In the genomic region with DNA sequence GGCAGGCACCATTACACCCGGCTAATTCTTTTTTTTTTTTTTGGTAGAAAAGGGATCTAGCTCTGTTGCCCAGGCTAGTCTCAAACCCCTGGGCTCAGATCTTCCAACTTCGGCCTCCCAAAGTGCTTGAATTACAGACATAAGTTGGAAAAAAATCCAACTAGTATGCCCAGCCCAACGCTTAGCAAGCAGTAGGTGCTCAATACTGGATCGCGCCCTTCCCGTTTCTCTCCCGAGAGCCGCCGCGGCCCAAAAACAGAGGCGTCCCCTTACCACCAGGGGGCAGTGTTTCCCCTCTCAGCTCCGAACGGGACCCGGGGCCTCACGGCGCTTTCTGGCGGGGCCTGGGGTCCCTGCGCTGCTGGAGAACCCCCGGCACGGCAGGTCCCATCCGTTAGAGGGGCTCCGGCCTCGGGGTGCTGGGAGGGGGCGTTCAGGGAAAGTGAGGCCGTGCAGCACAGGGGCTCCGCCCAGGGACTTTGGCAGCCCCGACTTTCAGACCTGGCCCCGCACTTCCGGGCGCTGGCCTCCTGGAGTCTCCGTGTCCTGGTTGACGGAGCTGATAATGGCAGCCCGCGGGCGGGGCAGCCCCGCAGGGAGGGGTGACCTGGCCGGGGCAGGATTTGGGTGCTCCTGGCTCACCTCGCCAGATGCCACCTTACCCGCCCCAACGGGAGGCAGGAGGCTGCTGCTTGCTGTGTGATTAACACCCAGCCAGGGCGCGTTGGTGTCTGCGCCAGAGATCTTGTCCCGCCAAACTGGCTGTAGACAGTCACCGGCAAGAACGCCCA, we compare ENCODE assay signal across 1 cellular context.
TF ChIP-seq lines count a peak whose summit lies in the region.

No MANE protein-coding gene starts in this region.

TF ChIP-seq in K562, 482 proteins besides CTCF, POLR2A, EP300 and RAD21 (continued from another document and continues in another):
- TF ChIP-seq, protein P1, sequence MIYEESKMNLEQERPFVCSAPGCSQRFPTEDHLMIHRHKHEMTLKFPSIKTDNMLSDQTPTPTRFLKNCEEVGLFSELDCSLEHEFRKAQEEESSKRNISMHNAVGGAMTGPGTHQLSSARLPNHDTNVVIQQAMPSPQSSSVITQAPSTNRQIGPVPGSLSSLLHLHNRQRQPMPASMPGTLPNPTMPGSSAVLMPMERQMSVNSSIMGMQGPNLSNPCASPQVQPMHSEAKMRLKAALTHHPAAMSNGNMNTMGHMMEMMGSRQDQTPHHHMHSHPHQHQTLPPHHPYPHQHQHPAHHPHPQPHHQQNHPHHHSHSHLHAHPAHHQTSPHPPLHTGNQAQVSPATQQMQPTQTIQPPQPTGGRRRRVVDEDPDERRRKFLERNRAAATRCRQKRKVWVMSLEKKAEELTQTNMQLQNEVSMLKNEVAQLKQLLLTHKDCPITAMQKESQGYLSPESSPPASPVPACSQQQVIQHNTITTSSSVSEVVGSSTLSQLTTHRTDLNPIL (CRISPR knock-in tag; IDR thresholded peaks at IDR 0.05): no peak
- TF ChIP-seq ZBED1 (IDR thresholded peaks at IDR 0.05): no peak
- no peak for TF ChIP-seq RBM15 (IDR thresholded peaks at IDR 0.05; ENCODE audit: insufficient read depth, low read length)
- no peak for TF ChIP-seq TEAD2 (tag; IDR thresholded peaks at IDR 0.05)
- TF ChIP-seq, protein P2, sequence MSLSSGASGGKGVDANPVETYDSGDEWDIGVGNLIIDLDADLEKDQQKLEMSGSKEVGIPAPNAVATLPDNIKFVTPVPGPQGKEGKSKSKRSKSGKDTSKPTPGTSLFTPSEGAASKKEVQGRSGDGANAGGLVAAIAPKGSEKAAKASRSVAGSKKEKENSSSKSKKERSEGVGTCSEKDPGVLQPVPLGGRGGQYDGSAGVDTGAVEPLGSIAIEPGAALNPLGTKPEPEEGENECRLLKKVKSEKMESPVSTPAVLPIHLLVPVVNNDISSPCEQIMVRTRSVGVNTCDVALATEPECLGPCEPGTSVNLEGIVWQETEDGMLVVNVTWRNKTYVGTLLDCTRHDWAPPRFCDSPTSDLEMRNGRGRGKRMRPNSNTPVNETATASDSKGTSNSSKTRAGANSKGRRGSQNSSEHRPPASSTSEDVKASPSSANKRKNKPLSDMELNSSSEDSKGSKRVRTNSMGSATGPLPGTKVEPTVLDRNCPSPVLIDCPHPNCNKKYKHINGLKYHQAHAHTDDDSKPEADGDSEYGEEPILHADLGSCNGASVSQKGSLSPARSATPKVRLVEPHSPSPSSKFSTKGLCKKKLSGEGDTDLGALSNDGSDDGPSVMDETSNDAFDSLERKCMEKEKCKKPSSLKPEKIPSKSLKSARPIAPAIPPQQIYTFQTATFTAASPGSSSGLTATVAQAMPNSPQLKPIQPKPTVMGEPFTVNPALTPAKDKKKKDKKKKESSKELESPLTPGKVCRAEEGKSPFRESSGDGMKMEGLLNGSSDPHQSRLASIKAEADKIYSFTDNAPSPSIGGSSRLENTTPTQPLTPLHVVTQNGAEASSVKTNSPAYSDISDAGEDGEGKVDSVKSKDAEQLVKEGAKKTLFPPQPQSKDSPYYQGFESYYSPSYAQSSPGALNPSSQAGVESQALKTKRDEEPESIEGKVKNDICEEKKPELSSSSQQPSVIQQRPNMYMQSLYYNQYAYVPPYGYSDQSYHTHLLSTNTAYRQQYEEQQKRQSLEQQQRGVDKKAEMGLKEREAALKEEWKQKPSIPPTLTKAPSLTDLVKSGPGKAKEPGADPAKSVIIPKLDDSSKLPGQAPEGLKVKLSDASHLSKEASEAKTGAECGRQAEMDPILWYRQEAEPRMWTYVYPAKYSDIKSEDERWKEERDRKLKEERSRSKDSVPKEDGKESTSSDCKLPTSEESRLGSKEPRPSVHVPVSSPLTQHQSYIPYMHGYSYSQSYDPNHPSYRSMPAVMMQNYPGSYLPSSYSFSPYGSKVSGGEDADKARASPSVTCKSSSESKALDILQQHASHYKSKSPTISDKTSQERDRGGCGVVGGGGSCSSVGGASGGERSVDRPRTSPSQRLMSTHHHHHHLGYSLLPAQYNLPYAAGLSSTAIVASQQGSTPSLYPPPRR (CRISPR knock-in tag; IDR thresholded peaks at IDR 0.05; ENCODE audit: borderline replicate concordance): no peak
- TF ChIP-seq, protein P3, sequence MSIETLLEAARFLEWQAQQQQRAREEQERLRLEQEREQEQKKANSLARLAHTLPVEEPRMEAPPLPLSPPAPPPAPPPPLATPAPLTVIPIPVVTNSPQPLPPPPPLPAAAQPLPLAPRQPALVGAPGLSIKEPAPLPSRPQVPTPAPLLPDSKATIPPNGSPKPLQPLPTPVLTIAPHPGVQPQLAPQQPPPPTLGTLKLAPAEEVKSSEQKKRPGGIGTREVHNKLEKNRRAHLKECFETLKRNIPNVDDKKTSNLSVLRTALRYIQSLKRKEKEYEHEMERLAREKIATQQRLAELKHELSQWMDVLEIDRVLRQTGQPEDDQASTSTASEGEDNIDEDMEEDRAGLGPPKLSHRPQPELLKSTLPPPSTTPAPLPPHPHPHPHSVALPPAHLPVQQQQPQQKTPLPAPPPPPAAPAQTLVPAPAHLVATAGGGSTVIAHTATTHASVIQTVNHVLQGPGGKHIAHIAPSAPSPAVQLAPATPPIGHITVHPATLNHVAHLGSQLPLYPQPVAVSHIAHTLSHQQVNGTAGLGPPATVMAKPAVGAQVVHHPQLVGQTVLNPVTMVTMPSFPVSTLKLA (conservative IDR thresholded peaks at IDR 0.05): no peak
- no peak for TF ChIP-seq ZKSCAN3 (CRISPR knock-in tag; IDR thresholded peaks at IDR 0.05)
- TF ChIP-seq SP1 (CRISPR knock-in tag; IDR thresholded peaks at IDR 0.05): peak; percentile 72
- peak; percentile 97 for TF ChIP-seq HMGN3 (IDR thresholded peaks at IDR 0.05; ENCODE audit: borderline replicate concordance, extremely low read depth, insufficient read length, low read depth, low read length)
- TF ChIP-seq NR3C1 (CRISPR knock-in tag; IDR thresholded peaks at IDR 0.05): no peak
- TF ChIP-seq KLF1 (tag; IDR thresholded peaks at IDR 0.05): peak; percentile 97
- TF ChIP-seq SETDB1 (IDR thresholded peaks at IDR 0.05; ENCODE audit: low read length): no peak
- TF ChIP-seq HDAC3 (IDR thresholded peaks at IDR 0.05; ENCODE audit: borderline replicate concordance, partially characterized antibody): no peak
- no peak for TF ChIP-seq ZNF431 (CRISPR knock-in tag; IDR thresholded peaks at IDR 0.05)
- TF ChIP-seq ZFPM2 (CRISPR knock-in tag; IDR thresholded peaks at IDR 0.05): no peak
- TF ChIP-seq EHMT2 (IDR thresholded peaks at IDR 0.05): no peak
- no peak for TF ChIP-seq RFX1 (IDR thresholded peaks at IDR 0.05)
- TF ChIP-seq, protein P4, sequence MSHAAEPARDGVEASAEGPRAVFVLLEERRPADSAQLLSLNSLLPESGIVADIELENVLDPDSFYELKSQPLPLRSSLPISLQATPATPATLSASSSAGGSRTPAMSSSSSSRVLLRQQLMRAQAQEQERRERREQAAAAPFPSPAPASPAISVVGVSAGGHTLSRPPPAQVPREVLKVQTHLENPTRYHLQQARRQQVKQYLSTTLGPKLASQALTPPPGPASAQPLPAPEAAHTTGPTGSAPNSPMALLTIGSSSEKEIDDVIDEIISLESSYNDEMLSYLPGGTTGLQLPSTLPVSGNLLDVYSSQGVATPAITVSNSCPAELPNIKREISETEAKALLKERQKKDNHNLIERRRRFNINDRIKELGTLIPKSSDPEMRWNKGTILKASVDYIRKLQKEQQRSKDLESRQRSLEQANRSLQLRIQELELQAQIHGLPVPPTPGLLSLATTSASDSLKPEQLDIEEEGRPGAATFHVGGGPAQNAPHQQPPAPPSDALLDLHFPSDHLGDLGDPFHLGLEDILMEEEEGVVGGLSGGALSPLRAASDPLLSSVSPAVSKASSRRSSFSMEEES (CRISPR knock-in tag; IDR thresholded peaks at IDR 0.05): no peak
- peak; percentile 72 for TF ChIP-seq ZBTB33 (CRISPR knock-in tag; IDR thresholded peaks at IDR 0.05)
- TF ChIP-seq CEBPB (tag; IDR thresholded peaks at IDR 0.05): no peak
- 0 out of 2 replicates have a peak, but pooled peaks have one; percentile 20 for TF ChIP-seq CREB1 (IDR thresholded peaks at IDR 0.05)
- TF ChIP-seq CREB1 (CRISPR knock-in tag; IDR thresholded peaks at IDR 0.05): peak; percentile 52; the same call in 1 of the 2 replicates
- TF ChIP-seq ZNF384 (IDR thresholded peaks at IDR 0.05; ENCODE audit: low read depth, low read length): peak; percentile 71; the same call in 1 of the 2 replicates
- TF ChIP-seq ZNF77 (CRISPR knock-in tag; IDR thresholded peaks at IDR 0.05): no peak
- TF ChIP-seq RBM39 (optimal IDR thresholded peaks at IDR 0.05; ENCODE audit: low read depth, low read length): no peak
- TF ChIP-seq SIN3A (IDR thresholded peaks at IDR 0.05; ENCODE audit: borderline replicate concordance in 2 of 2, control insufficient read depth in 1 of 2, low read depth in 2 of 2, low read length in 2 of 2): no peak
- TF ChIP-seq TBL1XR1 (IDR thresholded peaks at IDR 0.05; ENCODE audit: low read length in 2 of 2): 0 out of 4 replicates have a peak, but pooled peaks of 1 of the 2 experiments have one; percentile 25
- TF ChIP-seq, protein P5, sequence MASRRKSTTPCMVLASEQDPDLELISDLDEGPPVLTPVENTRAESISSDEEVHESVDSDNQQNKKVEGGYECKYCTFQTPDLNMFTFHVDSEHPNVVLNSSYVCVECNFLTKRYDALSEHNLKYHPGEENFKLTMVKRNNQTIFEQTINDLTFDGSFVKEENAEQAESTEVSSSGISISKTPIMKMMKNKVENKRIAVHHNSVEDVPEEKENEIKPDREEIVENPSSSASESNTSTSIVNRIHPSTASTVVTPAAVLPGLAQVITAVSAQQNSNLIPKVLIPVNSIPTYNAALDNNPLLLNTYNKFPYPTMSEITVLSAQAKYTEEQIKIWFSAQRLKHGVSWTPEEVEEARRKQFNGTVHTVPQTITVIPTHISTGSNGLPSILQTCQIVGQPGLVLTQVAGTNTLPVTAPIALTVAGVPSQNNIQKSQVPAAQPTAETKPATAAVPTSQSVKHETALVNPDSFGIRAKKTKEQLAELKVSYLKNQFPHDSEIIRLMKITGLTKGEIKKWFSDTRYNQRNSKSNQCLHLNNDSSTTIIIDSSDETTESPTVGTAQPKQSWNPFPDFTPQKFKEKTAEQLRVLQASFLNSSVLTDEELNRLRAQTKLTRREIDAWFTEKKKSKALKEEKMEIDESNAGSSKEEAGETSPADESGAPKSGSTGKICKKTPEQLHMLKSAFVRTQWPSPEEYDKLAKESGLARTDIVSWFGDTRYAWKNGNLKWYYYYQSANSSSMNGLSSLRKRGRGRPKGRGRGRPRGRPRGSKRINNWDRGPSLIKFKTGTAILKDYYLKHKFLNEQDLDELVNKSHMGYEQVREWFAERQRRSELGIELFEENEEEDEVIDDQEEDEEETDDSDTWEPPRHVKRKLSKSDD (conservative IDR thresholded peaks at IDR 0.05; ENCODE audit: low read length): peak; percentile 10; the same call in 1 of the 2 replicates
- TF ChIP-seq ZNF586 (CRISPR knock-in tag; conservative IDR thresholded peaks at IDR 0.05): no peak
- TF ChIP-seq ARHGAP35 (IDR thresholded peaks at IDR 0.05; ENCODE audit: partially characterized antibody): no peak
- TF ChIP-seq, protein P6, sequence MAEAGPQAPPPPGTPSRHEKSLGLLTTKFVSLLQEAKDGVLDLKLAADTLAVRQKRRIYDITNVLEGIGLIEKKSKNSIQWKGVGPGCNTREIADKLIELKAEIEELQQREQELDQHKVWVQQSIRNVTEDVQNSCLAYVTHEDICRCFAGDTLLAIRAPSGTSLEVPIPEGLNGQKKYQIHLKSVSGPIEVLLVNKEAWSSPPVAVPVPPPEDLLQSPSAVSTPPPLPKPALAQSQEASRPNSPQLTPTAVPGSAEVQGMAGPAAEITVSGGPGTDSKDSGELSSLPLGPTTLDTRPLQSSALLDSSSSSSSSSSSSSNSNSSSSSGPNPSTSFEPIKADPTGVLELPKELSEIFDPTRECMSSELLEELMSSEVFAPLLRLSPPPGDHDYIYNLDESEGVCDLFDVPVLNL (CRISPR knock-in tag; IDR thresholded peaks at IDR 0.05; ENCODE audit: low read depth): no peak
- no peak for TF ChIP-seq ELK3 (CRISPR knock-in tag; IDR thresholded peaks at IDR 0.05)
- TF ChIP-seq TAF15 (IDR thresholded peaks at IDR 0.05; ENCODE audit: low read depth, low read length): 0 out of 2 replicates have a peak, but pooled peaks have one; percentile 71
- no peak for TF ChIP-seq ZNF830 (CRISPR knock-in tag; IDR thresholded peaks at IDR 0.05)
- TF ChIP-seq ZNF780A (CRISPR knock-in tag; IDR thresholded peaks at IDR 0.05): no peak
- TF ChIP-seq SLC30A9 (CRISPR knock-in tag; IDR thresholded peaks at IDR 0.05): no peak
- TF ChIP-seq ZNF436 (CRISPR knock-in tag; IDR thresholded peaks at IDR 0.05): no peak
- TF ChIP-seq CBFA2T2 (conservative IDR thresholded peaks at IDR 0.05): no peak; the same call in 1 of the 2 replicates
- no peak for TF ChIP-seq HDGF (IDR thresholded peaks at IDR 0.05)
- TF ChIP-seq ZNF133 (CRISPR knock-in tag; IDR thresholded peaks at IDR 0.05): 0 out of 2 replicates have a peak, but pooled peaks have one; percentile 62
- no peak for TF ChIP-seq MTF1 (CRISPR knock-in tag; IDR thresholded peaks at IDR 0.05; ENCODE audit: borderline replicate concordance)
- TF ChIP-seq ZNF695 (CRISPR knock-in tag; IDR thresholded peaks at IDR 0.05): peak; percentile 78; the same call in 1 of the 2 replicates
- peak; percentile 44; the same call in 1 of the 2 replicates for TF ChIP-seq ZKSCAN1 (IDR thresholded peaks at IDR 0.05; ENCODE audit: low read depth, low read length)
